ENCODE assay signal across 1 cellular context in the genomic region with DNA sequence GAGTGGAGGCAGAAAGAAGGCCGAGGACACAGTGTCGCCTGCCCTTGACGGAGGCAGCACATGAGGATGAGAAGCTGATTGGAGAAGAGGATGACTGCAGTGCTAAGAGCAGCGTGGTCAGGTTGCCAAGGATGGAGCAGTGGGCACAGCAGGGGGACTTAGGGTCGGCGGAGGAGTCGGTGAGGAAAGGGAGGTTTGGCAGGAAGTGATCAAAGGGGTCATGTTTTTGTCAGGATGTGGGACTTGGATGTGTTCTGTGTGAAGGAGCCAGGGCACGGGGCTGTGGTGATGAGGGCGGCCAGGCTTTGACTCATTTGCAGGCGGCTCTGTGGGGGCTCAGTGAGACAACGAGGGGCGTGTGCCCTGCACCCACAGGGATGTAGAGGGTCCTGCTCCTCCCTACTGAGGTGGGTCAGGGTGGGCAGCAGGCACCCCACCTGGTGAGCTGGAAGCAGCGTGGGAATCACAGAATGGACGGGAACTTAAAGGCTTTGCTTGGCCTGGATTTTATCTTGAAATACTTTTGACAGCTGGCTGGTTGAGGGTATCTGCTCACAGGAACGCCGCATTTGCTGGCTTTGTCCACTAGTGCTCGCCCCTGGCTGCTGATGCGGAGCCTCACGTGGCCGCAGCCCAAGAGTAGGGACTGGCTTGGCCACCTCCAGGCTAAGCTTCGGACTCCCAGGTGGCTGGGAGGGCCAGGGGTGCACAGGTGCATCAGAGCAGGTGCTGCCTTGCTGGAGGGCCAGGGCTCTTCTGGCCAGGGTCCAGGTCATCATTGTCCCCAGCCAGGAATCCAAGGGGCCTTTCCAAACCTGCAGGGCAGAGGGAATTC.
TF ChIP-seq lines count a peak whose summit lies in the region.

No MANE protein-coding gene starts in this region.

TF ChIP-seq in K562, 482 proteins besides CTCF, POLR2A, EP300 and RAD21:
- TF ChIP-seq, protein P1, sequence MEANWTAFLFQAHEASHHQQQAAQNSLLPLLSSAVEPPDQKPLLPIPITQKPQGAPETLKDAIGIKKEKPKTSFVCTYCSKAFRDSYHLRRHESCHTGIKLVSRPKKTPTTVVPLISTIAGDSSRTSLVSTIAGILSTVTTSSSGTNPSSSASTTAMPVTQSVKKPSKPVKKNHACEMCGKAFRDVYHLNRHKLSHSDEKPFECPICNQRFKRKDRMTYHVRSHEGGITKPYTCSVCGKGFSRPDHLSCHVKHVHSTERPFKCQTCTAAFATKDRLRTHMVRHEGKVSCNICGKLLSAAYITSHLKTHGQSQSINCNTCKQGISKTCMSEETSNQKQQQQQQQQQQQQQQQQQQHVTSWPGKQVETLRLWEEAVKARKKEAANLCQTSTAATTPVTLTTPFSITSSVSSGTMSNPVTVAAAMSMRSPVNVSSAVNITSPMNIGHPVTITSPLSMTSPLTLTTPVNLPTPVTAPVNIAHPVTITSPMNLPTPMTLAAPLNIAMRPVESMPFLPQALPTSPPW (CRISPR knock-in tag; IDR thresholded peaks at IDR 0.05), result no peak
- TF ChIP-seq RBM22 (IDR thresholded peaks at IDR 0.05; ENCODE audit: low read depth, low read length, poor library complexity, severe bottlenecking) (peak; percentile 74), POLR2G (IDR thresholded peaks at IDR 0.05; ENCODE audit: low read depth, low read length) (peak; percentile 76), ZNF133 (CRISPR knock-in tag; IDR thresholded peaks at IDR 0.05) (no peak), RB1 (IDR thresholded peaks at IDR 0.05; ENCODE audit: low read depth) (no peak), RBFOX2 (IDR thresholded peaks at IDR 0.05; ENCODE audit: low read depth, low read length) (0 out of 2 replicates have a peak, but pooled peaks have one; percentile 22)
- TF ChIP-seq, protein P2, sequence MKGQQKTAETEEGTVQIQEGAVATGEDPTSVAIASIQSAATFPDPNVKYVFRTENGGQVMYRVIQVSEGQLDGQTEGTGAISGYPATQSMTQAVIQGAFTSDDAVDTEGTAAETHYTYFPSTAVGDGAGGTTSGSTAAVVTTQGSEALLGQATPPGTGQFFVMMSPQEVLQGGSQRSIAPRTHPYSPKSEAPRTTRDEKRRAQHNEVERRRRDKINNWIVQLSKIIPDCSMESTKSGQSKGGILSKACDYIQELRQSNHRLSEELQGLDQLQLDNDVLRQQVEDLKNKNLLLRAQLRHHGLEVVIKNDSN (CRISPR knock-in tag; IDR thresholded peaks at IDR 0.05), result peak; percentile 41
